In genomic region chr15:41988896-41989572, GRCh38 we compare ENCODE assay signal across 2 cellular contexts.
TF ChIP-seq lines count a peak whose summit lies in the region.

No MANE protein-coding gene starts in this region.

TF ChIP-seq in A549, 52 proteins besides CTCF, POLR2A, EP300 and RAD21:
- TF ChIP-seq POLR2AphosphoS2 (conservative IDR thresholded peaks at IDR 0.05; ENCODE audit: low read length) (no peak), CBX2 (IDR thresholded peaks at IDR 0.05; ENCODE audit: borderline replicate concordance, low read depth) (no peak), MYC (IDR thresholded peaks at IDR 0.05; ENCODE audit: borderline replicate concordance, low read length) (no peak), JUN (IDR thresholded peaks at IDR 0.05) (no peak), KDM1A (IDR thresholded peaks at IDR 0.05; ENCODE audit: low read depth) (no peak), HOXA7 (CRISPR knock-in tag; IDR thresholded peaks at IDR 0.05) (no peak), PHF8 (IDR thresholded peaks at IDR 0.05; ENCODE audit: borderline replicate concordance, low read depth) (no peak), HMGXB4 (CRISPR knock-in tag; IDR thresholded peaks at IDR 0.05; ENCODE audit: borderline replicate concordance) (no peak), HEYL (CRISPR knock-in tag; IDR thresholded peaks at IDR 0.05) (no peak), GATA3 (IDR thresholded peaks at IDR 0.05; ENCODE audit: borderline replicate concordance) (no peak), NFE2L2 (conservative IDR thresholded peaks at IDR 0.05; ENCODE audit: low read length) (no peak), CHD2 (IDR thresholded peaks at IDR 0.05; ENCODE audit: low read length, partially characterized antibody) (no peak), ESRRA (IDR thresholded peaks at IDR 0.05; ENCODE audit: borderline replicate concordance, low read length) (no peak), ATOH8 (CRISPR knock-in tag; IDR thresholded peaks at IDR 0.05; ENCODE audit: low read depth) (no peak), CHD4 (IDR thresholded peaks at IDR 0.05; ENCODE audit: borderline replicate concordance) (no peak)
- TF ChIP-seq, protein P1, sequence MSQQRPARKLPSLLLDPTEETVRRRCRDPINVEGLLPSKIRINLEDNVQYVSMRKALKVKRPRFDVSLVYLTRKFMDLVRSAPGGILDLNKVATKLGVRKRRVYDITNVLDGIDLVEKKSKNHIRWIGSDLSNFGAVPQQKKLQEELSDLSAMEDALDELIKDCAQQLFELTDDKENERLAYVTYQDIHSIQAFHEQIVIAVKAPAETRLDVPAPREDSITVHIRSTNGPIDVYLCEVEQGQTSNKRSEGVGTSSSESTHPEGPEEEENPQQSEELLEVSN (IDR thresholded peaks at IDR 0.05; ENCODE audit: borderline replicate concordance, low read depth): no peak

TF ChIP-seq in K562, 482 proteins besides CTCF, POLR2A, EP300 and RAD21:
- TF ChIP-seq E2F1 (CRISPR knock-in tag; IDR thresholded peaks at IDR 0.05): no peak
- TF ChIP-seq, protein P2, sequence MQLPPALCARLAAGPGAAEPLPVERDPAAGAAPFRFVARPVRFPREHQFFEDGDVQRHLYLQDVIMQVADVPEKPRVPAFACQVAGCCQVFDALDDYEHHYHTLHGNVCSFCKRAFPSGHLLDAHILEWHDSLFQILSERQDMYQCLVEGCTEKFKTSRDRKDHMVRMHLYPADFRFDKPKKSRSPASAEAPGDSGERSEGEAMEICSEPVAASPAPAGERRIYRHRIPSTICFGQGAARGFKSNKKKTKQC (CRISPR knock-in tag; IDR thresholded peaks at IDR 0.05): no peak
- no peak for TF ChIP-seq ZNF644 (tag; IDR thresholded peaks at IDR 0.05; ENCODE audit: low read depth)
- TF ChIP-seq ZNF316 (IDR thresholded peaks at IDR 0.05): no peak
- TF ChIP-seq HSF4 (CRISPR knock-in tag; IDR thresholded peaks at IDR 0.05; ENCODE audit: borderline replicate concordance): no peak
- no peak for TF ChIP-seq SMAD1 (IDR thresholded peaks at IDR 0.05; ENCODE audit: low read depth, low read length, partially characterized antibody)
- no peak for TF ChIP-seq MCM7 (IDR thresholded peaks at IDR 0.05)
- TF ChIP-seq, protein P3, sequence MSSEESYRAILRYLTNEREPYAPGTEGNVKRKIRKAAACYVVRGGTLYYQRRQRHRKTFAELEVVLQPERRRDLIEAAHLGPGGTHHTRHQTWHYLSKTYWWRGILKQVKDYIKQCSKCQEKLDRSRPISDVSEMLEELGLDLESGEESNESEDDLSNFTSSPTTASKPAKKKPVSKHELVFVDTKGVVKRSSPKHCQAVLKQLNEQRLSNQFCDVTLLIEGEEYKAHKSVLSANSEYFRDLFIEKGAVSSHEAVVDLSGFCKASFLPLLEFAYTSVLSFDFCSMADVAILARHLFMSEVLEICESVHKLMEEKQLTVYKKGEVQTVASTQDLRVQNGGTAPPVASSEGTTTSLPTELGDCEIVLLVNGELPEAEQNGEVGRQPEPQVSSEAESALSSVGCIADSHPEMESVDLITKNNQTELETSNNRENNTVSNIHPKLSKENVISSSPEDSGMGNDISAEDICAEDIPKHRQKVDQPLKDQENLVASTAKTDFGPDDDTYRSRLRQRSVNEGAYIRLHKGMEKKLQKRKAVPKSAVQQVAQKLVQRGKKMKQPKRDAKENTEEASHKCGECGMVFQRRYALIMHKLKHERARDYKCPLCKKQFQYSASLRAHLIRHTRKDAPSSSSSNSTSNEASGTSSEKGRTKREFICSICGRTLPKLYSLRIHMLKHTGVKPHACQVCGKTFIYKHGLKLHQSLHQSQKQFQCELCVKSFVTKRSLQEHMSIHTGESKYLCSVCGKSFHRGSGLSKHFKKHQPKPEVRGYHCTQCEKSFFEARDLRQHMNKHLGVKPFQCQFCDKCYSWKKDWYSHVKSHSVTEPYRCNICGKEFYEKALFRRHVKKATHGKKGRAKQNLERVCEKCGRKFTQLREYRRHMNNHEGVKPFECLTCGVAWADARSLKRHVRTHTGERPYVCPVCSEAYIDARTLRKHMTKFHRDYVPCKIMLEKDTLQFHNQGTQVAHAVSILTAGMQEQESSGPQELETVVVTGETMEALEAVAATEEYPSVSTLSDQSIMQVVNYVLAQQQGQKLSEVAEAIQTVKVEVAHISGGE (CRISPR knock-in tag; IDR thresholded peaks at IDR 0.05): no peak
- no peak for TF ChIP-seq CGGBP1 (CRISPR knock-in tag; IDR thresholded peaks at IDR 0.05)
- TF ChIP-seq RERE (CRISPR knock-in tag; IDR thresholded peaks at IDR 0.05; ENCODE audit: borderline replicate concordance): no peak
- no peak for TF ChIP-seq EWSR1 (IDR thresholded peaks at IDR 0.05; ENCODE audit: borderline replicate concordance, low read depth, partially characterized antibody)
- TF ChIP-seq THAP7 (CRISPR knock-in tag; IDR thresholded peaks at IDR 0.05): no peak
